In the genomic region with DNA sequence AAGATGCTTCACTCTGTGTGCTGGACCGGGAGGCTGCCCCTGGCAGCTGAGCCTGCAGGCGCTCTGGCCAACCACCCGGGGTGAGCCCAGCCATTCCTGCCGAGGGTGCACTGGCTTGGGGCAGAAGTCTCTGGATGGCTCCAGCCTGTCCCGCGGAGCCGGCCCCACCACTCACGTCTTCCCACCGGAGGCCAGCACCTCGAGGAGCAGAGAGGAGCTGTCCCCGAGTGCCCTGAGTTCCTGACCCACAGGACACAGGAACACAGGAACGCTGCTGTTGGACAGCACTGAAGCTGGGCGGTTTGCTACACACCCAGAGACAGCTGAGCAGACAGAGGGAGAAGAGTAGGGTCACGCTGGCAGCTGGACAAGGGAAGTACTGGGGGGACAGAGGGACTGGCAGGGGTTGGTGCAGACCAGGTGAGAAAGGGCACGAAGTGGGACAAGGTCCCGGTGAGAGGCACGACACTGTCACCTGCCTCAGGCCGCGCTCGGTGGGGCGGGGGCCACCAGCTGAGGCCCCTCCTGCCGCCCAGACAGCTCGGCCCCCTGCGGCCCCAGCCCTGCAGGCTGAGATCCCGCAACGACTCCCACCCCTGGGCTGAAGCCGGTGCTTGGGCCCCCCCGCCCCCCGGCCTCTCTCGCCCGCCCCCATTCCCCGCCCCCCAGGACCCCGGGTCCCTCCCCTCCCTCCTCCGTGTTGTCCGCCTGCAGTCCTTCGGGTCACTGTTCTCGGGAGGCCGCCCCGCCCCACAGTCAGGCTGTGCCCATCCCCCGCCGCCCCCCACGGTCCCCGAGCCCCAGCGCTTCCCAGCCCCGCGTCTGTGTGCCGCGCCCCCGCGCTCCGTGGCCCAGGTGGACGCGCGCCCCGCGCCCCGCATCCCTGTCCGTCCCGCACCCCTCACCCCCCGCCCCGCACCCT, we compare ENCODE assay signal across 8 cellular contexts. TPM values are rescaled to one million over a fixed set of nuclear protein-coding genes. Genes with fewer than 3 reads are reported as not detected.
DNase-seq lines count a peak whose midpoint lies in the region; ATAC-seq and TF ChIP-seq lines count a peak whose summit lies in the region.

No MANE protein-coding gene starts in this region.

- peaks cover 4% of the 10 kb centered on the region; the same call in 1 of the 2 replicates for H3K4me1 ChIP-seq in GM23248 (ENCODE audit: insufficient read depth)
- H3K4me1 ChIP-seq in lower lobe of right lung, result peaks cover 10% of the 10 kb centered on the region

- H3K9me2 ChIP-seq in GM23248 (ENCODE audit: insufficient read depth), result no peaks in the 10 kb centered on the region

- H3K9me3 ChIP-seq in GM23248 (ENCODE audit: low read depth) (no peaks in the 10 kb centered on the region), lower lobe of right lung (no peaks in the 10 kb centered on the region)

- H3K9ac ChIP-seq in GM23248, result no peak overlapping the region

- in situ Hi-C loops in GM23248 (cut with MboI) (no loop called here), astrocyte of the spinal cord (cut with HindIII; ENCODE audit: low sequenced_read_pairs) (no loop called here)

- H3K79me2 ChIP-seq in GM23248 (ENCODE audit: insufficient read depth), result no peaks in the 10 kb centered on the region

- WGBS in GM23248 (ENCODE audit: low coverage in 1 of 2, low lambda C conversion rate in 2 of 2, missing lambda C conversion rate in 2 of 2), 2 experiments, result 2 to 5% methylated on average over 17 to 48 of the region's 61 CpGs

- DNase-seq in 8988T, result peak; percentile 93
- peak; percentile 60 for DNase-seq in GM23248
- no peak for DNase-seq in astrocyte of the spinal cord (ENCODE audit: low read depth, low spot score)
- DNase-seq in lower lobe of right lung, result peak; percentile 41
- no peak for DNase-seq in NCI-H2029 (lab: John Stamatoyannopoulos, UW)
- no peak for DNase-seq in NCI-H524 (lab: John Stamatoyannopoulos, UW)

- TF ChIP-seq CTCF in astrocyte of the spinal cord (IDR thresholded peaks at IDR 0.05; ENCODE audit: low read depth, low read length), result no peak
- no peak for TF ChIP-seq CTCF in lower lobe of right lung (IDR thresholded peaks at IDR 0.05)

- no peaks in the 10 kb centered on the region for H3F3A ChIP-seq in GM23248 (ENCODE audit: insufficient read depth)

- H3K36me3 ChIP-seq in GM23248 (ENCODE audit: low read depth), result no peaks in the 10 kb centered on the region
- H3K36me3 ChIP-seq in lower lobe of right lung, result no peaks in the 10 kb centered on the region

- H4K20me1 ChIP-seq in GM23248 (ENCODE audit: insufficient read depth), result no peaks in the 10 kb centered on the region

- intact Hi-C loops in lower lobe of right lung (cut with DNase I), result no loop called here

- peak overlapping the region; percentile 38; the same call in 1 of the 2 replicates for H2AFZ ChIP-seq in GM23248

- peak overlapping the region; percentile 29 for H3K4me2 ChIP-seq in GM23248 (ENCODE audit: unreplicated experiment)

- peak overlapping the region; percentile 30; the same call in 1 of the 2 replicates for H3K4me3 ChIP-seq in GM23248
- H3K4me3 ChIP-seq in astrocyte of the spinal cord (ENCODE audit: low read depth, low read length), result peak overlapping the region; percentile 12
- no peak overlapping the region for H3K4me3 ChIP-seq in lower lobe of right lung

- H3K27me3 ChIP-seq in GM23248 (replicated peaks; ENCODE audit: insufficient read depth) (peaks cover 13% of the 10 kb centered on the region), lower lobe of right lung (ENCODE audit: low read depth) (peaks cover 54% of the 10 kb centered on the region)

- H3K27ac ChIP-seq in GM23248, result no peak overlapping the region
- H3K27ac ChIP-seq in lower lobe of right lung, result no peak overlapping the region

- peak in 1 of 2 donors; percentile 23 for ATAC-seq in lower lobe of right lung
- ATAC-seq in HG03175 (IDR thresholded peaks at IDR 0.05; ENCODE audit: unreplicated experiment), result no peak
- ATAC-seq in GM19023 (IDR thresholded peaks at IDR 0.05; ENCODE audit: unreplicated experiment), result no peak

RNA-seq across cellular contexts. Expression of gene B4GALNT4, which starts 0.6 kb away (rescaled TPM):
- 16.5 and 24.7 TPM in 2 replicates for total RNA-seq in GM23248 (2014; rRNA removed; shearing (Covaris generic))
- 1.9 and 2.3 TPM in 2 replicates for polyA plus RNA-seq in GM23248 (2016; fragmentation: Nextera tagmentation; extraction: Ambion mirVana)
- total RNA-seq in lower lobe of right lung, result 0.38 TPM

RNA-seq across cellular contexts. Expression of gene PKP3, which starts 25.3 kb away (rescaled TPM):
- total RNA-seq in GM23248 (2014; rRNA removed; shearing (Covaris generic)), result 1.2 and 4.9 TPM in 2 replicates
- polyA plus RNA-seq in GM23248 (2016; fragmentation: Nextera tagmentation; extraction: Ambion mirVana), result 2.2 and 2.4 TPM in 2 replicates
- 23.1 TPM for total RNA-seq in lower lobe of right lung

RNA-seq across cellular contexts. Expression of gene SIGIRR, which starts 46.1 kb away (rescaled TPM):
- total RNA-seq in GM23248 (2014; rRNA removed; shearing (Covaris generic)), result 17.7 and 28.3 TPM in 2 replicates
- 59.5 and 61.1 TPM in 2 replicates for polyA plus RNA-seq in GM23248 (2016; fragmentation: Nextera tagmentation; extraction: Ambion mirVana)
- total RNA-seq in lower lobe of right lung, result 91.8 TPM

RNA-seq across cellular contexts. Expression of gene IFITM3, which starts 48.0 kb away (rescaled TPM):
- total RNA-seq in GM23248 (2014; rRNA removed; shearing (Covaris generic)), result 62.5 and 158 TPM in 2 replicates
- 1,892 and 1,917 TPM in 2 replicates for polyA plus RNA-seq in GM23248 (2016; fragmentation: Nextera tagmentation; extraction: Ambion mirVana)
- 767 TPM for total RNA-seq in lower lobe of right lung

RNA-seq across cellular contexts. Expression of gene IFITM1, which starts 54.8 kb away (rescaled TPM):
- total RNA-seq in GM23248 (2014; rRNA removed; shearing (Covaris generic)), result 72.7 and 77.3 TPM in 2 replicates
- 180 and 187 TPM in 2 replicates for polyA plus RNA-seq in GM23248 (2016; fragmentation: Nextera tagmentation; extraction: Ambion mirVana)
- total RNA-seq in lower lobe of right lung, result 128 TPM

Comparison
In these comparisons a context has a peak if more than half of its experiments do, and no peak if none do; other contexts are left out.
1. DNase-seq: peak in 8988T (single experiment), GM23248 (single experiment) and lower lobe of right lung (single experiment); none in astrocyte of the spinal cord (single experiment), NCI-H2029 (single experiment) and NCI-H524 (0 of 2).
2. RNA of gene B4GALNT4, which starts 0.6 kb away (total RNA-seq): 16.5 to 24.7 TPM in GM23248; 0.38 TPM in lower lobe of right lung (single experiment); every median in the first group is over 10 times any median in the second.